Comparison of ENCODE assay signal across 16 cellular contexts in the genomic region with DNA sequence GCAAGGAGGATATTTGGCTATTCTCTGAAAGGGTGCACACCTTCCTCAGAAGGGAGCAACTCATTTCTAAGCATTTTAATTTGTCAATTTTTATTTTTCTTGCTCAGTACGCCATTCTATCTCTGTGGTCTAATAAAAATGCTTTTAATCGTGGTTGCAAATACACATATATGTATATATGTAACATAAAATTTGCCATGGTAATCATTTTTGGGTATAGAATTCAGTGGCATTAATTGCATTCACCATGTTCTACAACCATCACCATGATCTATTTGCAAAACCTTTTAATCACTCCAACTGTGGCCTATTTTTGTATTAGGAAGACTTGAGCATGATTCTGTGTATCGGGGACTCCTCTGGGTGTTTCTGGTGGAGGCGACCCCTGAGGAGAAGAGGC.
DNase-seq lines count a peak whose midpoint lies in the region; ATAC-seq, FAIRE-seq and TF ChIP-seq lines count a peak whose summit lies in the region.
"Had no signal": no experiment of that assay in that cellular context is flagged by ENCODE, and none has a peak within 500 bp of the region (broad histone marks: within the 10 kb centered on the region; RNA-seq: fewer than 3 reads in every experiment).

No MANE protein-coding gene starts in this region.

- H2BK120ac ChIP-seq in neuronal stem cell (ENCODE audit: low read depth, low read length), result no peak overlapping the region

- ATAC-seq in A549, result no peak
- ATAC-seq in body of pancreas, result no peak
- no peak for ATAC-seq in heart right ventricle
- ATAC-seq: CD8-positive, alpha-beta T cell; Panc1; SK-N-SH treated with all-trans-retinoic acid at 6 μM for 48 hours had no signal

- H2BK15ac ChIP-seq in neuronal stem cell (ENCODE audit: low read length), result no peak overlapping the region

- H3K79me1 ChIP-seq in neuronal stem cell (ENCODE audit: low read depth, low read length), result no peaks in the 10 kb centered on the region

- H3K4me2 ChIP-seq in A549 (peak overlapping the region; percentile 47), neuronal stem cell (ENCODE audit: insufficient read depth, low read length, poor library complexity, severe bottlenecking) (no peak overlapping the region)
- H3K4me2 ChIP-seq: KMS-11 had no signal

- H3K9me3 ChIP-seq in A549 (no peaks in the 10 kb centered on the region), body of pancreas (no peaks in the 10 kb centered on the region), neuronal stem cell (replicated peaks in 1 of 2; ENCODE audit: control insufficient read depth in 2 of 2, insufficient read depth in 1 of 2, low read depth in 1 of 2, low read length in 2 of 2) (no peaks in the 10 kb centered on the region), BE2C (no peaks in the 10 kb centered on the region), heart right ventricle (peaks cover 0 to 22% (median 0%) of the 10 kb centered on the region in 11 donors)

- no peak for TF ChIP-seq EP300 in A549 (IDR thresholded peaks at IDR 0.05)

- H2BK5ac ChIP-seq in neuronal stem cell (ENCODE audit: low read length), result no peak overlapping the region

- CTCF ChIA-PET in A549 (lab: Yijun Ruan, JAX), result no interaction called here

- no peak overlapping the region for H3K4me3 ChIP-seq in A549
- H3K4me3 ChIP-seq in body of pancreas, result no peak overlapping the region
- H3K4me3 ChIP-seq in neuronal stem cell (ENCODE audit: low read length in 2 of 2), result no peak overlapping the region
- no peak overlapping the region for H3K4me3 ChIP-seq in BE2C (ENCODE audit: low read depth, low read length)
- H3K4me3 ChIP-seq in heart right ventricle, result no peak overlapping the region

- H2AFZ ChIP-seq in neuronal stem cell (ENCODE audit: low read length), result peak overlapping the region; percentile 62

- no peak for TF ChIP-seq CTCF in A549 (IDR thresholded peaks at IDR 0.05)
- TF ChIP-seq CTCF in body of pancreas (IDR thresholded peaks at IDR 0.05), result no peak
- TF ChIP-seq CTCF in BE2C (IDR thresholded peaks at IDR 0.05; ENCODE audit: low read depth, low read length), result no peak
- TF ChIP-seq CTCF in heart right ventricle (IDR thresholded peaks at IDR 0.05), result no peak

- DNase-seq in A549 (ENCODE audit: low read depth in 1 of 2, low spot score in 1 of 2) (no peak), DMS153 (lab: John Stamatoyannopoulos, UW) (peak; percentile 75), body of pancreas (no peak), neuronal stem cell (ENCODE audit: low spot score) (no peak), BE2C (no peak), heart right ventricle (no peak), medulla oblongata (ENCODE audit: extremely low spot score) (no peak)
- DNase-seq: C1 segment of cervical spinal cord; CD8-positive, alpha-beta T cell; DMS79 treated with DMSO at 0.1 percent for 48 hours; NCI-H187; NCI-H524; NK-92 treated with Interleukin-12 subunit alpha and Interleukin-12 subunit beta, amount 100 ng/mL, for 24 hours had no signal

- FAIRE-seq in A549 (lab: Jason Lieb, UNC), result no peak

- no peak for TF ChIP-seq POLR2A in A549 (IDR thresholded peaks at IDR 0.05; ENCODE audit: low read length)
- no peak for TF ChIP-seq POLR2A in body of pancreas (IDR thresholded peaks at IDR 0.05)

- H3K14ac ChIP-seq in neuronal stem cell (ENCODE audit: low read length), result no peak overlapping the region

- H2BK12ac ChIP-seq in neuronal stem cell (ENCODE audit: low read length), result no peak overlapping the region

- H3K36me3 ChIP-seq in body of pancreas (replicated peaks in 1 of 2; ENCODE audit: insufficient read depth in 1 of 2, low read depth in 2 of 2), result no peaks in the 10 kb centered on the region
- H3K36me3 ChIP-seq in neuronal stem cell (replicated peaks in 1 of 2; ENCODE audit: control insufficient read depth in 2 of 2, insufficient read depth in 2 of 2, low read length in 2 of 2), result no peaks in the 10 kb centered on the region
- H3K36me3 ChIP-seq in BE2C, result no peaks in the 10 kb centered on the region; the same call in 1 of the 2 replicates
- H3K36me3 ChIP-seq in heart right ventricle, result no peaks in the 10 kb centered on the region

- H3K4ac ChIP-seq in neuronal stem cell (ENCODE audit: low read length), result no peak overlapping the region

- H3K27ac ChIP-seq in A549, result peak overlapping the region in 1 of 2 experiments; percentile 58; a peak in 2 of 6 replicates
- H3K27ac ChIP-seq in body of pancreas, result peak overlapping the region; percentile 25 to 68 (median 62)
- peak overlapping the region; percentile 58 for H3K27ac ChIP-seq in neuronal stem cell (replicated peaks; ENCODE audit: low read length)
- no peak overlapping the region for H3K27ac ChIP-seq in heart right ventricle
- H3K27ac ChIP-seq: KMS-11 had no signal

- H4K91ac ChIP-seq in neuronal stem cell (ENCODE audit: low read depth, low read length, poor library complexity), result no peak overlapping the region

- intact Hi-C loops in body of pancreas (cut with DNase I), result no loop called here
- intact Hi-C loops in heart right ventricle (cut with DNase I), result no loop called here

- H3K27me3 ChIP-seq in body of pancreas (no peaks in the 10 kb centered on the region), neuronal stem cell (ENCODE audit: control insufficient read depth in 3 of 3, insufficient read depth in 3 of 3, low read depth in 1 of 3, low read length in 3 of 3) (peaks cover 0 to 10% (median 0%) of the 10 kb centered on the region in 3 experiments), BE2C (no peaks in the 10 kb centered on the region), heart right ventricle (no peaks in the 10 kb centered on the region)

- no peak for TF ChIP-seq RAD21 in A549 (conservative IDR thresholded peaks at IDR 0.05 in 1 of 2, IDR thresholded peaks at IDR 0.05 in 1 of 2)

- H4K8ac ChIP-seq in neuronal stem cell (ENCODE audit: low read depth, low read length), result no peak overlapping the region

- no peak overlapping the region for H3K23ac ChIP-seq in neuronal stem cell (ENCODE audit: low read depth, low read length, poor library complexity)

- H3K18ac ChIP-seq in neuronal stem cell (ENCODE audit: low read length), result peak overlapping the region; percentile 88

- WGBS in A549 (ENCODE audit: missing lambda C conversion rate), result 51% methylated on average over 4 of the region's 4 CpGs
- 73 to 89% methylated on average over 4 of the region's 4 CpGs for WGBS in body of pancreas, 2 donors
- no CpG with 5 or more reads among the region's 4 CpGs for WGBS in neuronal stem cell (ENCODE audit: extremely low coverage in 2 of 2, insufficient read length in 2 of 2, insufficient replicate concordance in 1 of 2), 2 donors
- 85 to 87% methylated on average over 4 of the region's 4 CpGs for WGBS in heart right ventricle, 2 donors

- no peak overlapping the region for H3K9ac ChIP-seq in neuronal stem cell (ENCODE audit: low read depth, low read length, poor library complexity)
- H3K9ac ChIP-seq: KMS-11 had no signal

- H3K4me1 ChIP-seq in A549, result 0 out of 3 replicates have a peak, but pooled peaks cover 3% of the 10 kb centered on the region
- peaks cover 25% of the 10 kb centered on the region for H3K4me1 ChIP-seq in body of pancreas
- H3K4me1 ChIP-seq in neuronal stem cell (ENCODE audit: control insufficient read depth in 2 of 2, insufficient read depth in 1 of 2, low read depth in 1 of 2, low read length in 2 of 2), result peaks cover 0 to 14% of the 10 kb centered on the region in 2 donors
- no peaks in the 10 kb centered on the region for H3K4me1 ChIP-seq in BE2C
- no peaks in the 10 kb centered on the region for H3K4me1 ChIP-seq in heart right ventricle

- H2AK5ac ChIP-seq in neuronal stem cell (ENCODE audit: low read depth, low read length), result no peak overlapping the region

- POLR2A ChIA-PET in A549 (lab: Yijun Ruan, JAX), result no interaction called here

TF ChIP-seq in A549, 52 proteins besides CTCF, POLR2A, EP300 and RAD21:
- peak; percentile 68 for TF ChIP-seq MAFK (IDR thresholded peaks at IDR 0.05; ENCODE audit: partially characterized antibody)
- TF ChIP-seq, protein P1, sequence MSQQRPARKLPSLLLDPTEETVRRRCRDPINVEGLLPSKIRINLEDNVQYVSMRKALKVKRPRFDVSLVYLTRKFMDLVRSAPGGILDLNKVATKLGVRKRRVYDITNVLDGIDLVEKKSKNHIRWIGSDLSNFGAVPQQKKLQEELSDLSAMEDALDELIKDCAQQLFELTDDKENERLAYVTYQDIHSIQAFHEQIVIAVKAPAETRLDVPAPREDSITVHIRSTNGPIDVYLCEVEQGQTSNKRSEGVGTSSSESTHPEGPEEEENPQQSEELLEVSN (IDR thresholded peaks at IDR 0.05; ENCODE audit: borderline replicate concordance, low read depth), result no peak

Comparison
In these comparisons a context has a peak if more than half of its experiments do, and no peak if none do; other contexts are left out.
1. H3K27ac ChIP-seq: peak in body of pancreas (4 of 4) and neuronal stem cell (single experiment); none in heart right ventricle (0 of 10).